8 cellular contexts compared by ENCODE assay signal in the genomic region with DNA sequence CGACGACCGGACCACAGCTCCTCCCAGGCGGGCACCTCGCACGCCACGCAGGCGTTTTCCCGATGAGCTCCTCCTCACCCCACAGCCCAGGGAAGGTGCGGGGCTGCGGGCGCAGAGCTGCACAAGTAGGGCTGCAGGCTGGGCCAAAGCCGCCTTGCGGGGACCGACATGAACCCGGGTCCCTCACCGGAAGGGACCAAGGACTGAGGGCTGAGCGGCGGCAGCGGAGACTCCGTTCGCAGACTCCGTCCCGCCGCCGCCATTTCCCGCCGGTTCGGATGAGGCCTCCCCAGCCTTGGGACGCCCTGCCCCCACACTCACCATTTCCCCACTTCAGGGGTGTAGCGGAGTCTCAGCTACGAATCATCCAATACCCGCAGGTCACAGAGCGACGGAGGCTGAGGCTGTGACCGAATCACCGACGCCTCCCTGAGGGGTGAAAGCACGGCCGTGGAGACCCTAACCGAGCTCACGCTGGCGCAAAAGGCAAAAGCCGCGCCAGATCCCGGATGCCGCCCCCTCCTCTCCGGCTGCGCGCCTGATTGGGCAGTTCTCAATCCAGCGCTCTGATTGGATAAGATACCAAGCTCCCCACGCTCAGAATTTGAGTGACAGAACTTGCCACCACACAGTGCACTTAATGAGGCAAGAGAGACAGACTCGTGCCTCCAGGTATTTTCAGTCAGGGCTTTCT. TPM values are rescaled to one million over a fixed set of nuclear protein-coding genes. Genes with fewer than 3 reads are reported as not detected.
DNase-seq lines count a peak whose midpoint lies in the region; ATAC-seq and TF ChIP-seq lines count a peak whose summit lies in the region.

ZNF732 (minus strand) TSS at position 488 of the 694 bp plus-strand sequence; CDS start at position 324, 164 bp downstream.

- H4K20me1 ChIP-seq in DND-41 (ENCODE audit: insufficient read depth, low read length), result no peaks in the 10 kb centered on the region

- peaks cover 17% of the 10 kb centered on the region for H3K27me3 Mint-ChIP-seq in activated naive CD8-positive, alpha-beta T cell treated with anti-CD3 and anti-CD28 coated beads, Interleukin-2, amount 10 ng/mL, durations not matched to agents 7 days and 5 days
- H3K27me3 Mint-ChIP-seq in activated CD8-positive, alpha-beta memory T cell treated with anti-CD3 and anti-CD28 coated beads, Interleukin-2, amount 10 ng/mL, durations not matched to agents 7 days and 5 days, result peaks cover 3% of the 10 kb centered on the region

- H3K36me3 ChIP-seq in DND-41 (ENCODE audit: insufficient read depth, low read length) (no peaks in the 10 kb centered on the region), prostate gland (no peaks in the 10 kb centered on the region), MG63 (no peaks in the 10 kb centered on the region)

- DNase-seq in DND-41 (no peak), left ventricle myocardium superior (peak; percentile 60), prostate gland (ENCODE audit: low spot score) (peak; percentile 36), SIG-M5 treated with dmso at 0.1 percent for 504 hours (lab: John Stamatoyannopoulos, UW; ENCODE audit: unreplicated experiment) (no peak), NCI-H2171 (lab: John Stamatoyannopoulos, UW) (no peak), MG63 (no peak)
- peak; percentile 31 for DNase-seq in activated naive CD8-positive, alpha-beta T cell treated with anti-CD3 and anti-CD28 coated beads, Interleukin-2, amount 10 ng/mL, durations not matched to agents 7 days and 5 days
- no peak for DNase-seq in activated CD8-positive, alpha-beta memory T cell treated with anti-CD3 and anti-CD28 coated beads, Interleukin-2, amount 10 ng/mL, durations not matched to agents 7 days and 5 days

- H3K4me3 Mint-ChIP-seq in activated naive CD8-positive, alpha-beta T cell treated with anti-CD3 and anti-CD28 coated beads, Interleukin-2, amount 10 ng/mL, durations not matched to agents 7 days and 5 days, result no peak within 1 kb of the TSS
- H3K4me3 Mint-ChIP-seq in activated CD8-positive, alpha-beta memory T cell treated with anti-CD3 and anti-CD28 coated beads, Interleukin-2, amount 10 ng/mL, durations not matched to agents 7 days and 5 days, result no peak within 1 kb of the TSS

- CTCF ChIA-PET in activated CD8-positive, alpha-beta memory T cell treated with anti-CD3 and anti-CD28 coated beads, Interleukin-2, amount 10 ng/mL, durations not matched to agents 7 days and 5 days (lab: Charles Lee), result no interaction called here

- TF ChIP-seq CTCF in DND-41 (IDR thresholded peaks at IDR 0.05; ENCODE audit: borderline replicate concordance, extremely low read depth, low read length, poor library complexity, severe bottlenecking) (no peak), prostate gland (IDR thresholded peaks at IDR 0.05) (no peak)

- peak within 1 kb of the TSS; percentile 21 for H2AFZ ChIP-seq in DND-41 (ENCODE audit: low read depth, low read length)

- H3K4me1 ChIP-seq in DND-41 (ENCODE audit: insufficient read depth, low read length) (peaks cover 23% of the 10 kb centered on the region), prostate gland (replicated peaks) (no peaks in the 10 kb centered on the region)

- TF ChIP-seq POLR2A in prostate gland (IDR thresholded peaks at IDR 0.05), result no peak

- H3K9me3 Mint-ChIP-seq in activated naive CD8-positive, alpha-beta T cell treated with anti-CD3 and anti-CD28 coated beads, Interleukin-2, amount 10 ng/mL, durations not matched to agents 7 days and 5 days, result peaks cover 21% of the 10 kb centered on the region
- peaks cover 27% of the 10 kb centered on the region for H3K9me3 Mint-ChIP-seq in activated CD8-positive, alpha-beta memory T cell treated with anti-CD3 and anti-CD28 coated beads, Interleukin-2, amount 10 ng/mL, durations not matched to agents 7 days and 5 days (ENCODE audit: low read depth)

- peaks cover 11% of the 10 kb centered on the region for H3K4me1 Mint-ChIP-seq in activated naive CD8-positive, alpha-beta T cell treated with anti-CD3 and anti-CD28 coated beads, Interleukin-2, amount 10 ng/mL, durations not matched to agents 7 days and 5 days
- peaks cover 12% of the 10 kb centered on the region for H3K4me1 Mint-ChIP-seq in activated CD8-positive, alpha-beta memory T cell treated with anti-CD3 and anti-CD28 coated beads, Interleukin-2, amount 10 ng/mL, durations not matched to agents 7 days and 5 days

- no peaks in the 10 kb centered on the region for H3K27me3 ChIP-seq in DND-41 (ENCODE audit: insufficient read depth, low read length, poor library complexity)
- H3K27me3 ChIP-seq in prostate gland (replicated peaks; ENCODE audit: insufficient read depth), result no peaks in the 10 kb centered on the region
- H3K27me3 ChIP-seq in MG63, result no peaks in the 10 kb centered on the region

- peak within 1 kb of the TSS; percentile 20; the same call in 1 of the 2 replicates for H3K9ac ChIP-seq in DND-41 (ENCODE audit: low read depth, low read length)

- H3K4me2 ChIP-seq in DND-41 (ENCODE audit: insufficient read depth, low read length), result peak within 1 kb of the TSS; percentile 28; the same call in 1 of the 2 replicates

- POLR2A ChIA-PET in activated naive CD8-positive, alpha-beta T cell treated with anti-CD3 and anti-CD28 coated beads, Interleukin-2, amount 10 ng/mL, durations not matched to agents 7 days and 5 days (lab: Charles Lee), result no interaction called here

- no peak for ATAC-seq in DND-41 (ENCODE audit: insufficient read depth, low read depth)
- ATAC-seq in activated naive CD8-positive, alpha-beta T cell treated with anti-CD3 and anti-CD28 coated beads, Interleukin-2, amount 10 ng/mL, durations not matched to agents 7 days and 5 days (ENCODE audit: low read depth), result no peak
- ATAC-seq in left ventricle myocardium superior, result peak; percentile 99
- no peak for ATAC-seq in activated CD8-positive, alpha-beta memory T cell treated with anti-CD3 and anti-CD28 coated beads, Interleukin-2, amount 10 ng/mL, durations not matched to agents 7 days and 5 days

- intact Hi-C loops in left ventricle myocardium superior (cut with micrococcal nuclease), result no loop called here
- intact Hi-C loops in prostate gland (cut with DNase I), result no loop called here

- peaks cover 34% of the 10 kb centered on the region for H3K9me3 ChIP-seq in DND-41 (ENCODE audit: insufficient read depth, low read length, severe bottlenecking)
- H3K9me3 ChIP-seq in prostate gland, result no peaks in the 10 kb centered on the region
- H3K9me3 ChIP-seq in MG63, result no peaks in the 10 kb centered on the region

- H3K27ac ChIP-seq in DND-41 (ENCODE audit: low read length) (peak within 1 kb of the TSS; percentile 74), prostate gland (no peak within 1 kb of the TSS)

- H3K79me2 ChIP-seq in DND-41 (ENCODE audit: insufficient read depth, low read length), result no peaks in the 10 kb centered on the region

- peaks cover 7% of the 10 kb centered on the region for H3K36me3 Mint-ChIP-seq in activated naive CD8-positive, alpha-beta T cell treated with anti-CD3 and anti-CD28 coated beads, Interleukin-2, amount 10 ng/mL, durations not matched to agents 7 days and 5 days
- H3K36me3 Mint-ChIP-seq in activated CD8-positive, alpha-beta memory T cell treated with anti-CD3 and anti-CD28 coated beads, Interleukin-2, amount 10 ng/mL, durations not matched to agents 7 days and 5 days, result peaks cover 12% of the 10 kb centered on the region

- no peak within 1 kb of the TSS for H3K27ac Mint-ChIP-seq in activated naive CD8-positive, alpha-beta T cell treated with anti-CD3 and anti-CD28 coated beads, Interleukin-2, amount 10 ng/mL, durations not matched to agents 7 days and 5 days
- H3K27ac Mint-ChIP-seq in activated CD8-positive, alpha-beta memory T cell treated with anti-CD3 and anti-CD28 coated beads, Interleukin-2, amount 10 ng/mL, durations not matched to agents 7 days and 5 days, result no peak within 1 kb of the TSS

- WGBS in prostate gland, result 2% methylated on average over 53 of the region's 53 CpGs

- H3K4me3 ChIP-seq in DND-41 (ENCODE audit: low read depth in 1 of 2, low read length in 2 of 2) (peak within 1 kb of the TSS in 1 of 2 experiments; percentile 32; a peak in 2 of 4 replicates), prostate gland (peak within 1 kb of the TSS; percentile 8 to 30), MG63 (no peak within 1 kb of the TSS)

RNA-seq across cellular contexts. Expression of gene ZNF732, which starts in this region (rescaled TPM):
- not detected for total RNA-seq in activated naive CD8-positive, alpha-beta T cell treated with anti-CD3 and anti-CD28 coated beads, Interleukin-2, amount 10 ng/mL, durations not matched to agents 7 days and 5 days
- total RNA-seq in left ventricle myocardium superior (not detected), prostate gland (1 to 10 TPM in 1 of 2 donors, under 1 TPM in 1; 0.14 to 2.3 TPM)
- not detected for total RNA-seq in activated CD8-positive, alpha-beta memory T cell treated with anti-CD3 and anti-CD28 coated beads, Interleukin-2, amount 10 ng/mL, durations not matched to agents 7 days and 5 days
- total RNA-seq in MG63 (2014; rRNA removed; shearing (Covaris generic); ENCODE audit: low replicate concordance), result not detected in 2 replicates

Comparison
In these comparisons a context has a peak if more than half of its experiments do, and no peak if none do; other contexts are left out.
1. Peak in DNase-seq in activated naive CD8-positive, alpha-beta T cell treated with anti-CD3 and anti-CD28 coated beads, Interleukin-2, amount 10 ng/mL, durations not matched to agents 7 days and 5 days; RNA of the gene not detected or under 1 TPM.
2. Peak in DNase-seq and ATAC-seq in left ventricle myocardium superior; RNA of the gene not detected or under 1 TPM.